ENCODE assay signal across 1 cellular context in genomic region chr1:78570539-78570938, GRCh38.
TF ChIP-seq lines count a peak whose summit lies in the region.

No MANE protein-coding gene starts in this region.

TF ChIP-seq in H1, 55 proteins besides CTCF, POLR2A, EP300 and RAD21:
- TF ChIP-seq SIN3A (conservative IDR thresholded peaks at IDR 0.05 in 1 of 2, IDR thresholded peaks at IDR 0.05 in 1 of 2; ENCODE audit: low read depth in 1 of 2, low read length in 2 of 2): no peak
- TF ChIP-seq ZNF274 (IDR thresholded peaks at IDR 0.05; ENCODE audit: borderline replicate concordance, extremely low read depth, low read length): no peak
- no peak for TF ChIP-seq RFX5 (IDR thresholded peaks at IDR 0.05; ENCODE audit: borderline replicate concordance, low read depth, low read length)
- no peak for TF ChIP-seq SP4 (IDR thresholded peaks at IDR 0.05; ENCODE audit: low read length)
- TF ChIP-seq SP1 (IDR thresholded peaks at IDR 0.05; ENCODE audit: low read depth, low read length): no peak
- no peak for TF ChIP-seq CBX8 (IDR thresholded peaks at IDR 0.05; ENCODE audit: borderline replicate concordance, low read depth, low read length)
- TF ChIP-seq USF2 (IDR thresholded peaks at IDR 0.05; ENCODE audit: low read length): no peak
- TF ChIP-seq MAFK (IDR thresholded peaks at IDR 0.05; ENCODE audit: low read depth, low read length): no peak
- TF ChIP-seq BCL11A (IDR thresholded peaks at IDR 0.05; ENCODE audit: low read depth in 2 of 2, low read length in 2 of 2): no peak
- no peak for TF ChIP-seq JUND (IDR thresholded peaks at IDR 0.05; ENCODE audit: low read length)
- TF ChIP-seq RXRA (IDR thresholded peaks at IDR 0.05; ENCODE audit: insufficient read depth, low read depth, low read length): no peak
- no peak for TF ChIP-seq GTF2F1 (IDR thresholded peaks at IDR 0.05; ENCODE audit: borderline replicate concordance, low read depth, low read length)
TF ChIP-seq in H1: peak in this region for 0.
